ENCODE assay signal across 8 cellular contexts in genomic region chr2:38076710-38077430, GRCh38. TPM values are rescaled to one million over a fixed set of nuclear protein-coding genes. Genes with fewer than 3 reads are reported as not detected.
DNase-seq lines count a peak whose midpoint lies in the region; ATAC-seq, FAIRE-seq and TF ChIP-seq lines count a peak whose summit lies in the region.

No MANE protein-coding gene starts in this region.

- TF ChIP-seq RAD21 in GM12878 (IDR thresholded peaks at IDR 0.05; ENCODE audit: insufficient read depth, low read depth, low read length): peak; percentile 46; the same call in 1 of the 2 replicates

- H3K4me1 ChIP-seq in CD8-positive, alpha-beta T cell (ENCODE audit: insufficient read depth, low read length): peaks cover 3% of the 10 kb centered on the region
- peaks cover 11% of the 10 kb centered on the region for H3K4me1 ChIP-seq in GM12878 (ENCODE audit: control insufficient read depth, insufficient read depth, low read length)

- intact Hi-C loops in CD8-positive, alpha-beta T cell (cut with DNase I, micrococcal nuclease): no loop called here
- intact Hi-C loops in GM12878 (cut with micrococcal nuclease; ENCODE audit: unreplicated experiment): loop anchor here (1.0 to 10.0 kb wide), 8 partner anchors 30 to 682 kb away; no protein-coding TSS in a partner anchor

- H3K27ac Mint-ChIP-seq in CD8-positive, alpha-beta T cell: no peak overlapping the region

- peak overlapping the region; percentile 91 for H3K4me2 ChIP-seq in GM12878 (ENCODE audit: control insufficient read depth, insufficient read depth)

- peak; percentile 62 for FAIRE-seq in GM12878 (lab: Jason Lieb, UNC)

- RAD21 ChIA-PET in GM12878 (lab: Charles Lee; ENCODE audit: unreplicated experiment): interaction anchor here (1.1 to 2.5 kb wide), 3 partner anchors 33 to 198 kb away, joined by 4 to 12 read pairs (median 9); no protein-coding TSS in a partner anchor

- no peaks in the 10 kb centered on the region for H4K20me1 ChIP-seq in GM12878 (ENCODE audit: control insufficient read depth, insufficient read depth)

- no peak for TF ChIP-seq CTCF in CD8-positive, alpha-beta T cell (IDR thresholded peaks at IDR 0.05)
- TF ChIP-seq CTCF in GM12878 (IDR thresholded peaks at IDR 0.05 in 2 of 3, conservative IDR thresholded peaks at IDR 0.05 in 1 of 3; ENCODE audit: control insufficient read depth in 2 of 3, extremely low read depth in 1 of 3, insufficient read depth in 1 of 3, low read depth in 3 of 3, low read length in 3 of 3): peak; percentile 12 to 37 (median 34); a peak in 4 of 6 replicates

- H3K9ac ChIP-seq in GM12878 (ENCODE audit: control insufficient read depth, insufficient read depth, low read length): peak overlapping the region; percentile 74

- peaks cover 50% of the 10 kb centered on the region for H3K27me3 Mint-ChIP-seq in CD8-positive, alpha-beta T cell (ENCODE audit: low read depth)

- H3K79me2 ChIP-seq in GM12878 (ENCODE audit: control insufficient read depth, insufficient read depth, low read length): peaks cover 40% of the 10 kb centered on the region

- in situ Hi-C loops in GM12878 (cut with MboI): no loop called here

- peaks cover 7% of the 10 kb centered on the region for H3K27me3 ChIP-seq in CD8-positive, alpha-beta T cell (ENCODE audit: insufficient read depth, low read length)
- H3K27me3 ChIP-seq in GM12878 (replicated peaks in 1 of 2; ENCODE audit: control insufficient read depth in 2 of 2, insufficient read depth in 2 of 2, low read length in 1 of 2): no peaks in the 10 kb centered on the region; a peak in 2 of 4 replicates

- H3K9me3 Mint-ChIP-seq in CD8-positive, alpha-beta T cell: no peaks in the 10 kb centered on the region

- no peaks in the 10 kb centered on the region for H3K9me3 ChIP-seq in CD8-positive, alpha-beta T cell (ENCODE audit: low read length)
- peaks cover 2% of the 10 kb centered on the region; the same call in 2 of the 3 replicates for H3K9me3 ChIP-seq in GM12878 (replicated peaks; ENCODE audit: control insufficient read depth, insufficient read depth, low read length)

- SMC1A ChIA-PET in GM12878 (lab: Charles Lee; ENCODE audit: uncharacterized antibody, unreplicated experiment): interaction anchor here (1.3 to 1.7 kb wide), 3 partner anchors 10 to 198 kb away, joined by 3 to 8 read pairs (median 3); no protein-coding TSS in a partner anchor

- no peaks in the 10 kb centered on the region for H3K36me3 Mint-ChIP-seq in CD8-positive, alpha-beta T cell

- BruUV-seq in GM12878 (replicated peaks; lab: Mats Ljungman, UMichigan): no TSS peak

- ATAC-seq in CD8-positive, alpha-beta T cell: no peak
- ATAC-seq in GM19395 (IDR thresholded peaks at IDR 0.05; ENCODE audit: unreplicated experiment): peak; percentile 59
- ATAC-seq in HG03571 (IDR thresholded peaks at IDR 0.05; ENCODE audit: unreplicated experiment): peak; percentile 56
- peak; percentile 79 for ATAC-seq in GM12878

- 3% methylated on average over 59 of the region's 76 CpGs for WGBS in GM12878 (ENCODE audit: insufficient coverage, insufficient replicate concordance, low lambda C conversion rate, missing lambda C conversion rate)

- CTCF ChIA-PET in CD8-positive, alpha-beta T cell (lab: Charles Lee): interaction anchor here (1.2 kb wide), 1 partner anchor 64 kb away, joined by 3 read pairs; no protein-coding TSS in a partner anchor
- CTCF ChIA-PET in GM12878 (lab: Yijun Ruan, JAX): interaction anchor here (0.9 to 2.3 kb wide), 9 partner anchors 8 to 205 kb away, joined by 3 to 7 read pairs (median 3); no protein-coding TSS in a partner anchor

- H3K4me1 Mint-ChIP-seq in CD8-positive, alpha-beta T cell (ENCODE audit: low read depth): peaks cover 14% of the 10 kb centered on the region

- peak; percentile 63 for TF ChIP-seq POLR2A in GM12878 (IDR thresholded peaks at IDR 0.05; ENCODE audit: low read depth, low read length)

- DNase-seq in CD8-positive, alpha-beta T cell: no peak
- DNase-seq in SHP77 (lab: John Stamatoyannopoulos, UW) (peak; percentile 51 to 54), GM12878 (ENCODE audit: low read depth, low spot score) (no peak), iris pigment epithelial cell (ENCODE audit: low read depth) (peak; percentile 93), RKO (ENCODE audit: low spot score) (no peak)
- peak; percentile 57 to 78 (median 75) for DNase-seq in stimulated activated CD4-positive, alpha-beta T cell treated with anti-CD3 and anti-CD28 coated beads, Interleukin-12 subunit alpha, Interleukin-12 subunit beta, amount 100 ng/mL, for 48 hours (ENCODE audit: low read depth in 2 of 3, low spot score in 1 of 3)

- H2AFZ ChIP-seq in GM12878 (ENCODE audit: control insufficient read depth, low read depth, low read length): peak overlapping the region; percentile 25; the same call in 1 of the 2 replicates

- H3K27ac ChIP-seq in CD8-positive, alpha-beta T cell (ENCODE audit: low read depth, low read length): no peak overlapping the region
- peak overlapping the region; percentile 77 for H3K27ac ChIP-seq in GM12878 (ENCODE audit: control insufficient read depth, insufficient read depth)

- peak; percentile 94 to 97 for TF ChIP-seq EP300 in GM12878 (IDR thresholded peaks at IDR 0.05; ENCODE audit: borderline replicate concordance in 1 of 2, control insufficient read depth in 1 of 2, low read depth in 2 of 2, low read length in 2 of 2)

- no peaks in the 10 kb centered on the region for H3K36me3 ChIP-seq in CD8-positive, alpha-beta T cell (ENCODE audit: insufficient read depth, low read length)
- H3K36me3 ChIP-seq in GM12878 (ENCODE audit: control insufficient read depth in 2 of 2, insufficient read depth in 2 of 2, low read length in 1 of 2): no peaks in the 10 kb centered on the region

- POLR2A ChIA-PET in CD8-positive, alpha-beta T cell (lab: Charles Lee): no interaction called here
- POLR2A ChIA-PET in GM12878 (lab: Charles Lee): interaction anchor here (1.0 kb wide), 1 partner anchor 39 kb away, joined by 3 read pairs; no protein-coding TSS in a partner anchor

- peak overlapping the region; percentile 29 for H3K4me3 Mint-ChIP-seq in CD8-positive, alpha-beta T cell

- H3K4me3 ChIP-seq in CD8-positive, alpha-beta T cell (ENCODE audit: low read depth, low read length): no peak overlapping the region
- peak overlapping the region; percentile 71 for H3K4me3 ChIP-seq in GM12878

TF ChIP-seq in GM12878, 131 proteins besides CTCF, POLR2A, EP300 and RAD21 (continues in another document):
- TF ChIP-seq MEF2A (IDR thresholded peaks at IDR 0.05; ENCODE audit: insufficient read depth, low read depth, low read length) (peak; percentile 58; the same call in 1 of the 2 replicates), ZNF592 (IDR thresholded peaks at IDR 0.05) (no peak), BHLHE40 (IDR thresholded peaks at IDR 0.05; ENCODE audit: borderline replicate concordance in 1 of 2, low read depth in 2 of 2, low read length in 1 of 2) (peak; percentile 41 to 80; a peak in 3 of 4 replicates), FOXM1 (IDR thresholded peaks at IDR 0.05; ENCODE audit: low read depth, low read length) (peak; percentile 99)

RNA-seq across cellular contexts. Expression of gene CYP1B1, which starts 0.9 kb away (rescaled TPM):
- total RNA-seq in CD8-positive, alpha-beta T cell: not detected
- total RNA-seq in GM12878 (2013; cell fraction: nucleolus; rRNA removed): 6.3 and 7.3 TPM in 2 replicates
- total RNA-seq in GM12878 (2014; rRNA removed) (2.4 and 3.0 TPM in 2 replicates), GM12878 (2014; rRNA removed; fragmentation: Illumina TruSeq; extraction: Trizol) (3.4 TPM in 2 replicates), GM12878 (2021) (9.0 and 10.1 TPM in 2 replicates)
- 10.2 TPM for polyA plus RNA-seq in GM12878 (2011; ENCODE audit: low read depth)
- polyA plus RNA-seq in GM12878 (2011; rRNA removed) (0.35 and 0.65 TPM in 2 replicates), GM12878 (2014; fragmentation: Illumina TruSeq; extraction: Trizol) (4.6 and 5.2 TPM in 2 replicates), GM12878 (2014; fragmentation: Nextera tagmentation; extraction: Ambion mirVana) (1 to 10 TPM; 2.2 to 3.0 TPM), GM12878 (2014; rRNA removed) (2.7 and 3.4 TPM in 2 replicates), GM12878 (2016; fragmentation: Nextera tagmentation; extraction: Ambion mirVana) (10 to 100 TPM; 22.0 to 29.7 TPM)
- 0.66 and 0.67 TPM in 2 replicates for polyA plus RNA-seq in GM12878 (2011; cell fraction: cytosol; rRNA removed)
- polyA plus RNA-seq in GM12878 (2011; cell fraction: nucleus; rRNA removed): 0.49 and 0.56 TPM in 2 replicates
- 16.1 and 16.6 TPM in 2 replicates for polyA plus RNA-seq in GM12878 (2012)
- polyA minus RNA-seq in GM12878 (2011; rRNA and poly(A)+ RNA removed): 1.7 and 2.5 TPM in 2 replicates
- 0.52 and 0.67 TPM in 2 replicates for polyA minus RNA-seq in GM12878 (2011; cell fraction: cytosol; rRNA and poly(A)+ RNA removed)
- polyA minus RNA-seq in GM12878 (2011; cell fraction: nucleus; rRNA and poly(A)+ RNA removed): 0.85 and 1.1 TPM in 2 replicates

Comparison
In these comparisons a context has a peak if more than half of its experiments do, and no peak if none do; other contexts are left out.
1. DNase-seq: peak in SHP77 (2 of 2), iris pigment epithelial cell (single experiment) and stimulated activated CD4-positive, alpha-beta T cell treated with anti-CD3 and anti-CD28 coated beads, Interleukin-12 subunit alpha, Interleukin-12 subunit beta, amount 100 ng/mL, for 48 hours (3 of 3); none in CD8-positive, alpha-beta T cell (0 of 7), GM12878 (single experiment) and RKO (single experiment).